Comparison of ENCODE assay signal across 8 cellular contexts in genomic region chr11:62664405-62665074, GRCh38. TPM values are rescaled to one million over a fixed set of nuclear protein-coding genes. Genes with fewer than 3 reads are reported as not detected.
DNase-seq lines count a peak whose midpoint lies in the region; ATAC-seq, FAIRE-seq and TF ChIP-seq lines count a peak whose summit lies in the region.

No MANE protein-coding gene starts in this region.

- FAIRE-seq in bronchial epithelial cell (lab: Jason Lieb, UNC) = no peak

- TF ChIP-seq CTCF in GM06990 (IDR thresholded peaks at IDR 0.05; ENCODE audit: insufficient read depth, low read length, poor library complexity, severe bottlenecking) (no peak), bronchial epithelial cell (IDR thresholded peaks at IDR 0.05; ENCODE audit: insufficient read depth, low read length, severe bottlenecking) (no peak)

- H3K9me3 ChIP-seq in KOPT-K1 (ENCODE audit: insufficient read depth, low read length, poor library complexity, severe bottlenecking) (no peaks in the 10 kb centered on the region), SK-N-MC (ENCODE audit: low read depth, low read length) (no peaks in the 10 kb centered on the region)

- peak overlapping the region; percentile 84 for H3K27ac ChIP-seq in KOPT-K1 (ENCODE audit: low read depth, low read length, poor library complexity, severe bottlenecking)
- peak overlapping the region; percentile 78; the same call in 1 of the 2 replicates for H3K27ac ChIP-seq in SK-N-MC
- H3K27ac ChIP-seq in layer of hippocampus (ENCODE audit: low read depth, low read length) = peak overlapping the region; percentile 83

- no peaks in the 10 kb centered on the region for H3K27me3 ChIP-seq in GM06990 (replicated peaks; ENCODE audit: control insufficient read depth, insufficient read depth, low read length)
- H3K27me3 ChIP-seq in bronchial epithelial cell (ENCODE audit: control insufficient read depth, insufficient read depth, low read length) = no peaks in the 10 kb centered on the region
- no peaks in the 10 kb centered on the region for H3K27me3 ChIP-seq in layer of hippocampus (ENCODE audit: control insufficient read depth, insufficient read depth, low read length)

- ATAC-seq in GM21737 (IDR thresholded peaks at IDR 0.05; ENCODE audit: unreplicated experiment) (peak; percentile 29), HG02588 (IDR thresholded peaks at IDR 0.05; ENCODE audit: unreplicated experiment) (no peak)

- peak overlapping the region; percentile 97 for H3K9ac ChIP-seq in SK-N-MC (ENCODE audit: insufficient read length)

- H3K4me3 ChIP-seq in GM06990 (replicated peaks; ENCODE audit: low read depth, low read length) (peak overlapping the region; percentile 78), SK-N-MC (peak overlapping the region; percentile 92), bronchial epithelial cell (ENCODE audit: low read depth, low read length) (peak overlapping the region; percentile 80)

- peaks cover 15% of the 10 kb centered on the region for H3K36me3 ChIP-seq in GM06990 (ENCODE audit: control insufficient read depth, insufficient read depth, low read length)
- H3K36me3 ChIP-seq in KOPT-K1 (ENCODE audit: insufficient read depth, low read length) = peaks cover 52% of the 10 kb centered on the region
- H3K36me3 ChIP-seq in SK-N-MC (ENCODE audit: insufficient read depth, low read length) = peaks cover 25% of the 10 kb centered on the region
- H3K36me3 ChIP-seq in bronchial epithelial cell (ENCODE audit: control insufficient read depth, insufficient read depth, low read length) = peaks cover 12% of the 10 kb centered on the region

- DNase-seq in GM06990 (ENCODE audit: extremely low read depth, insufficient read length) (no peak), SK-N-MC (ENCODE audit: low read depth, low spot score) (no peak), bronchial epithelial cell (ENCODE audit: low read depth) (peak; percentile 63)
- peak in 2 of 3 donors; percentile 24 to 48 for DNase-seq in stimulated activated CD4-positive, alpha-beta T cell treated with anti-CD3 and anti-CD28 coated beads, TNF-alpha, amount 100 ng/mL, for 48 hours (ENCODE audit: low read depth in 3 of 3)

RNA-seq across cellular contexts. Expression of gene C11orf98, which starts 0.5 kb away (rescaled TPM):
- 79.5 and 83.7 TPM in 2 replicates for total RNA-seq in bronchial epithelial cell

RNA-seq across cellular contexts. Expression of gene CSKMT, which starts 0.6 kb away (rescaled TPM):
- 12.3 and 21.3 TPM in 2 replicates for total RNA-seq in bronchial epithelial cell

RNA-seq across cellular contexts. Expression of gene UQCC3, which starts 6.9 kb away (rescaled TPM):
- total RNA-seq in bronchial epithelial cell = 27.9 and 29.4 TPM in 2 replicates

RNA-seq across cellular contexts. Expression of gene LBHD1, which starts 7.5 kb away (rescaled TPM):
- total RNA-seq in bronchial epithelial cell = 0.77 and 1.1 TPM in 2 replicates

RNA-seq across cellular contexts. Expression of gene INTS5, which starts 11.4 kb away (rescaled TPM):
- total RNA-seq in bronchial epithelial cell = 17.1 and 19.8 TPM in 2 replicates

Comparison
In these comparisons a context has a peak if more than half of its experiments do, and no peak if none do; other contexts are left out.
1. DNase-seq: peak in bronchial epithelial cell (single experiment) and stimulated activated CD4-positive, alpha-beta T cell treated with anti-CD3 and anti-CD28 coated beads, TNF-alpha, amount 100 ng/mL, for 48 hours (2 of 3); none in GM06990 (single experiment) and SK-N-MC (single experiment).
2. Peak in every context shown above with its lines, with median percentiles within 50 percentile points of each other: H3K4me3 ChIP-seq and H3K27ac ChIP-seq.